8 cellular contexts compared by ENCODE assay signal in genomic region chr22:49826603-49827306, GRCh38. TPM values are rescaled to one million over a fixed set of nuclear protein-coding genes. Genes with fewer than 3 reads are reported as not detected.
A peak's percentile ranks its signal among the peaks of the same experiment; 100 is the strongest.
DNase-seq lines count a peak whose midpoint lies in the region; ATAC-seq and TF ChIP-seq lines count a peak whose summit lies in the region.

No MANE protein-coding gene starts in this region.

- peak overlapping the region; percentile 91 to 94 (median 93) for H3K27ac ChIP-seq in esophagus muscularis mucosa (replicated peaks in 1 of 4)
- peak overlapping the region; percentile 79 for H3K27ac ChIP-seq in naive thymus-derived CD4-positive, alpha-beta T cell (ENCODE audit: low read depth, low read length)

- peaks cover 0 to 4% (median 0%) of the 10 kb centered on the region in 7 donors for H3K9me3 Mint-ChIP-seq in CD14-positive monocyte
- H3K9me3 Mint-ChIP-seq in activated CD4-positive, alpha-beta memory T cell treated with anti-CD3 and anti-CD28 coated beads, Interleukin-2, amount 10 ng/mL, durations not matched to agents 7 days and 5 days = no peaks in the 10 kb centered on the region
- H3K9me3 Mint-ChIP-seq in naive thymus-derived CD4-positive, alpha-beta T cell = peaks cover 0 to 5% (median 0%) of the 10 kb centered on the region in 11 donors

- no peak for TF ChIP-seq POLR2A in esophagus muscularis mucosa (IDR thresholded peaks at IDR 0.05; ENCODE audit: low read depth)

- no peaks in the 10 kb centered on the region for H3K27me3 ChIP-seq in esophagus muscularis mucosa
- H3K27me3 ChIP-seq in naive thymus-derived CD4-positive, alpha-beta T cell (ENCODE audit: control insufficient read depth in 2 of 2, insufficient read depth in 2 of 2, low read length in 2 of 2) = no peaks in the 10 kb centered on the region

- H3K27ac Mint-ChIP-seq in CD14-positive monocyte = peak overlapping the region; percentile 68 to 86 (median 77)
- H3K27ac Mint-ChIP-seq in activated CD4-positive, alpha-beta memory T cell treated with anti-CD3 and anti-CD28 coated beads, Interleukin-2, amount 10 ng/mL, durations not matched to agents 7 days and 5 days = peak overlapping the region; percentile 97
- peak overlapping the region; percentile 87 to 96 (median 92) for H3K27ac Mint-ChIP-seq in naive thymus-derived CD4-positive, alpha-beta T cell

- peak overlapping the region; percentile 76 to 93 (median 88) for H3K4me3 ChIP-seq in esophagus muscularis mucosa
- H3K4me3 ChIP-seq in naive thymus-derived CD4-positive, alpha-beta T cell (ENCODE audit: low read length) = peak overlapping the region; percentile 75

- H3K4me1 ChIP-seq in esophagus muscularis mucosa = peaks cover 36 to 60% (median 55%) of the 10 kb centered on the region in 4 donors
- peaks cover 28 to 36% of the 10 kb centered on the region in 2 donors for H3K4me1 ChIP-seq in naive thymus-derived CD4-positive, alpha-beta T cell (ENCODE audit: control insufficient read depth in 2 of 2, insufficient read depth in 2 of 2, low read length in 2 of 2)

- POLR2A ChIA-PET in activated CD4-positive, alpha-beta memory T cell treated with anti-CD3 and anti-CD28 coated beads, Interleukin-2, amount 10 ng/mL, durations not matched to agents 7 days and 5 days (lab: Charles Lee) = interaction anchor here (0.6 to 2.7 kb wide), 26 partner anchors 10 to 364 kb away, joined by 3 to 45 read pairs (median 4); partner anchors contain the start of genes ALG12, CRELD2, PIM3 and ZBED4
- POLR2A ChIA-PET in naive thymus-derived CD4-positive, alpha-beta T cell (lab: Charles Lee) = interaction anchor here (0.7 to 4.5 kb wide), 14 partner anchors 9 to 56 kb away, joined by 3 to 22 read pairs (median 4); no protein-coding TSS in a partner anchor

- no CpG with 5 or more reads among the region's 92 CpGs for WGBS in esophagus muscularis mucosa

- H3K36me3 Mint-ChIP-seq in CD14-positive monocyte = peaks cover 23 to 35% of the 10 kb centered on the region in 2 donors
- peaks cover 48% of the 10 kb centered on the region for H3K36me3 Mint-ChIP-seq in activated CD4-positive, alpha-beta memory T cell treated with anti-CD3 and anti-CD28 coated beads, Interleukin-2, amount 10 ng/mL, durations not matched to agents 7 days and 5 days (ENCODE audit: low read depth)
- H3K36me3 Mint-ChIP-seq in naive thymus-derived CD4-positive, alpha-beta T cell = peaks cover 7 to 25% (median 11%) of the 10 kb centered on the region in 5 donors

- H3K36me3 ChIP-seq in esophagus muscularis mucosa = peaks cover 23 to 36% (median 25%) of the 10 kb centered on the region in 4 donors
- peaks cover 14 to 32% (median 16%) of the 10 kb centered on the region in 3 experiments for H3K36me3 ChIP-seq in naive thymus-derived CD4-positive, alpha-beta T cell (ENCODE audit: control insufficient read depth in 2 of 3, insufficient read depth in 3 of 3, low read length in 3 of 3)

- CTCF ChIA-PET in activated CD4-positive, alpha-beta memory T cell treated with anti-CD3 and anti-CD28 coated beads, Interleukin-2, amount 10 ng/mL, durations not matched to agents 7 days and 5 days (lab: Charles Lee) = interaction anchor here (2.1 kb wide), 1 partner anchor 12 kb away, joined by 13 read pairs; no protein-coding TSS in a partner anchor
- CTCF ChIA-PET in naive thymus-derived CD4-positive, alpha-beta T cell (lab: Charles Lee) = no interaction called here

- intact Hi-C loops in CD14-positive monocyte (cut with micrococcal nuclease) (no loop called here), esophagus muscularis mucosa (cut with DNase I) (loop anchor here (2.0 kb wide), 1 partner anchor 26 kb away; the partner anchor contains the start of gene ZBED4)
- intact Hi-C loops in naive thymus-derived CD4-positive, alpha-beta T cell (cut with micrococcal nuclease) = loop anchor here (1.0 to 2.0 kb wide), 7 partner anchors 18 to 134 kb away; partner anchors contain the start of genes ALG12 (in 2 of the 2), CRELD2 (in 2 of the 2), ZBED4 (in 2 of the 2) and PIM3 (in 1 of the 2)

- ATAC-seq in HG02623 (IDR thresholded peaks at IDR 0.05; ENCODE audit: unreplicated experiment) = peak; percentile 7
- peak; percentile 40 for ATAC-seq in naive thymus-derived CD4-positive, alpha-beta T cell
- no peak for ATAC-seq in HG03095 (IDR thresholded peaks at IDR 0.05; ENCODE audit: unreplicated experiment)
- ATAC-seq in GM19397 (IDR thresholded peaks at IDR 0.05; ENCODE audit: unreplicated experiment) = no peak

- peaks cover 0 to 13% (median 4%) of the 10 kb centered on the region in 4 donors for H3K9me3 ChIP-seq in esophagus muscularis mucosa
- H3K9me3 ChIP-seq in naive thymus-derived CD4-positive, alpha-beta T cell (ENCODE audit: control insufficient read depth in 2 of 3, low read length in 3 of 3) = no peaks in the 10 kb centered on the region

- TF ChIP-seq EP300 in esophagus muscularis mucosa (IDR thresholded peaks at IDR 0.05) = no peak

- peak; percentile 50 for DNase-seq in CD14-positive monocyte (ENCODE audit: low spot score)
- peak; percentile 53 for DNase-seq in activated CD4-positive, alpha-beta memory T cell treated with anti-CD3 and anti-CD28 coated beads, Interleukin-2, amount 10 ng/mL, durations not matched to agents 7 days and 5 days
- DNase-seq in esophagus muscularis mucosa (ENCODE audit: extremely low spot score) = no peak
- peak; percentile 27 to 59 (median 54) for DNase-seq in naive thymus-derived CD4-positive, alpha-beta T cell
- DNase-seq in D341Med (ENCODE audit: low spot score) = no peak

- peak overlapping the region; percentile 86 to 92 for H3K4me3 Mint-ChIP-seq in CD14-positive monocyte
- peak overlapping the region; percentile 92 for H3K4me3 Mint-ChIP-seq in activated CD4-positive, alpha-beta memory T cell treated with anti-CD3 and anti-CD28 coated beads, Interleukin-2, amount 10 ng/mL, durations not matched to agents 7 days and 5 days
- peak overlapping the region; percentile 90 to 93 (median 92) for H3K4me3 Mint-ChIP-seq in naive thymus-derived CD4-positive, alpha-beta T cell

- no peaks in the 10 kb centered on the region for H3K27me3 Mint-ChIP-seq in CD14-positive monocyte (ENCODE audit: low read depth in 3 of 3)
- H3K27me3 Mint-ChIP-seq in activated CD4-positive, alpha-beta memory T cell treated with anti-CD3 and anti-CD28 coated beads, Interleukin-2, amount 10 ng/mL, durations not matched to agents 7 days and 5 days = no peaks in the 10 kb centered on the region
- peaks cover 0 to 7% (median 0%) of the 10 kb centered on the region in 5 donors for H3K27me3 Mint-ChIP-seq in naive thymus-derived CD4-positive, alpha-beta T cell

- peaks cover 35% of the 10 kb centered on the region for H3K4me1 Mint-ChIP-seq in CD14-positive monocyte
- H3K4me1 Mint-ChIP-seq in activated CD4-positive, alpha-beta memory T cell treated with anti-CD3 and anti-CD28 coated beads, Interleukin-2, amount 10 ng/mL, durations not matched to agents 7 days and 5 days = peaks cover 65% of the 10 kb centered on the region
- peaks cover 36 to 67% (median 54%) of the 10 kb centered on the region in 7 donors for H3K4me1 Mint-ChIP-seq in naive thymus-derived CD4-positive, alpha-beta T cell

- TF ChIP-seq CTCF in CD14-positive monocyte (IDR thresholded peaks at IDR 0.05) = no peak
- TF ChIP-seq CTCF in esophagus muscularis mucosa (IDR thresholded peaks at IDR 0.05) = no peak

RNA-seq across cellular contexts. Expression of gene BRD1, which starts 0.9 kb away (rescaled TPM):
- polyA plus RNA-seq in CD14-positive monocyte = under 1 TPM; 0.61 to 0.86 TPM
- 10 to 100 TPM; 54.7 to 55.4 TPM for total RNA-seq in activated CD4-positive, alpha-beta memory T cell treated with anti-CD3 and anti-CD28 coated beads, Interleukin-2, amount 10 ng/mL, durations not matched to agents 7 days and 5 days
- 10 to 100 TPM; 36.5 to 54.1 (median 51.4) TPM for total RNA-seq in esophagus muscularis mucosa
- total RNA-seq in naive thymus-derived CD4-positive, alpha-beta T cell = 100 to 1,000 TPM in 2 of 5 experiments, 10 to 100 TPM in 3; 50.0 to 130 (median 87.7) TPM
- 1 to 10 TPM; 2.8 to 3.4 TPM for polyA plus RNA-seq in naive thymus-derived CD4-positive, alpha-beta T cell

RNA-seq across cellular contexts. Expression of gene ZBED4, which starts 26.9 kb away (rescaled TPM):
- 1 to 10 TPM; 3.8 to 5.7 TPM for polyA plus RNA-seq in CD14-positive monocyte
- total RNA-seq in activated CD4-positive, alpha-beta memory T cell treated with anti-CD3 and anti-CD28 coated beads, Interleukin-2, amount 10 ng/mL, durations not matched to agents 7 days and 5 days = 10 to 100 TPM; 20.6 to 21.8 TPM
- 10 to 100 TPM in 1 of 4 donors, 1 to 10 TPM in 3; 6.6 to 11.1 (median 9.5) TPM for total RNA-seq in esophagus muscularis mucosa
- 10 to 100 TPM; 13.6 to 20.1 (median 17.1) TPM for total RNA-seq in naive thymus-derived CD4-positive, alpha-beta T cell
- 10 to 100 TPM in 1 of 2 donors, 1 to 10 TPM in 1; 6.0 to 10.6 TPM for polyA plus RNA-seq in naive thymus-derived CD4-positive, alpha-beta T cell

Comparison
In these comparisons a context has a peak if more than half of its experiments do, and no peak if none do; other contexts are left out.
1. DNase-seq: peak in CD14-positive monocyte (single experiment), activated CD4-positive, alpha-beta memory T cell treated with anti-CD3 and anti-CD28 coated beads, Interleukin-2, amount 10 ng/mL, durations not matched to agents 7 days and 5 days (single experiment) and naive thymus-derived CD4-positive, alpha-beta T cell (9 of 9); none in esophagus muscularis mucosa (single experiment) and D341Med (single experiment).
2. ATAC-seq: peak in HG02623 (single experiment) and naive thymus-derived CD4-positive, alpha-beta T cell (single experiment); none in HG03095 (single experiment) and GM19397 (single experiment).
3. intact Hi-C loops: an anchor here in esophagus muscularis mucosa (2.0 kb wide) and naive thymus-derived CD4-positive, alpha-beta T cell (1.0 to 2.0 kb wide); none called in CD14-positive monocyte.
4. Peak in every context shown above with its lines, with median percentiles within 50 percentile points of each other: H3K27ac Mint-ChIP-seq and H3K4me3 Mint-ChIP-seq.